14 cellular contexts compared by ENCODE assay signal in genomic region chr2:105824446-105824845, GRCh38.
A peak's percentile ranks its signal among the peaks of the same experiment; 100 is the strongest.
DNase-seq lines count a peak whose midpoint lies in the region; ATAC-seq and TF ChIP-seq lines count a peak whose summit lies in the region.
"Had no signal": no experiment of that assay in that cellular context is flagged by ENCODE, and none has a peak within 500 bp of the region (broad histone marks: within the 10 kb centered on the region; RNA-seq: fewer than 3 reads in every experiment).

No MANE protein-coding gene starts in this region.

- peaks cover 56% of the 10 kb centered on the region for H3K36me3 Mint-ChIP-seq in CD4-positive, CD25-positive, alpha-beta regulatory T cell
- H3K36me3 Mint-ChIP-seq in CD8-positive, alpha-beta memory T cell = peaks cover 15 to 67% (median 21%) of the 10 kb centered on the region in 3 donors
- peaks cover 84% of the 10 kb centered on the region for H3K36me3 Mint-ChIP-seq in activated naive CD8-positive, alpha-beta T cell treated with anti-CD3 and anti-CD28 coated beads, Interleukin-2, amount 50 U/mL, for 24 hours (ENCODE audit: low read depth)
- no peaks in the 10 kb centered on the region for H3K36me3 Mint-ChIP-seq in natural killer cell

- H3K4me1 Mint-ChIP-seq in CD4-positive, CD25-positive, alpha-beta regulatory T cell = peaks cover 44 to 93% (median 80%) of the 10 kb centered on the region in 4 donors
- H3K4me1 Mint-ChIP-seq in CD8-positive, alpha-beta memory T cell = peaks cover 83 to 98% (median 94%) of the 10 kb centered on the region in 3 donors
- peaks cover 91% of the 10 kb centered on the region for H3K4me1 Mint-ChIP-seq in activated naive CD8-positive, alpha-beta T cell treated with anti-CD3 and anti-CD28 coated beads, Interleukin-2, amount 50 U/mL, for 24 hours
- peaks cover 61 to 73% of the 10 kb centered on the region in 2 donors for H3K4me1 Mint-ChIP-seq in natural killer cell

- H3K4me1 ChIP-seq in CD4-positive, CD25-positive, alpha-beta regulatory T cell (ENCODE audit: control insufficient read depth, insufficient read depth, low read length, poor library complexity, severe bottlenecking) = peaks cover 72% of the 10 kb centered on the region
- peaks cover 81% of the 10 kb centered on the region for H3K4me1 ChIP-seq in CD8-positive, alpha-beta memory T cell (ENCODE audit: insufficient read depth, low read length)

- no peaks in the 10 kb centered on the region for H3K9me3 ChIP-seq in CD4-positive, CD25-positive, alpha-beta regulatory T cell (ENCODE audit: control insufficient read depth in 2 of 2, low read length in 2 of 2)
- peaks cover 5% of the 10 kb centered on the region for H3K9me3 ChIP-seq in CD8-positive, alpha-beta memory T cell (ENCODE audit: low read length)

- H3K4me3 ChIP-seq in CD4-positive, CD25-positive, alpha-beta regulatory T cell (ENCODE audit: low read depth, low read length) = no peak overlapping the region
- H3K4me3 ChIP-seq in CD8-positive, alpha-beta memory T cell (ENCODE audit: low read length) = no peak overlapping the region

- H3K9me3 Mint-ChIP-seq in CD4-positive, CD25-positive, alpha-beta regulatory T cell = peaks cover 0 to 6% (median 3%) of the 10 kb centered on the region in 7 donors
- H3K9me3 Mint-ChIP-seq in CD8-positive, alpha-beta memory T cell = peaks cover 3 to 16% (median 8%) of the 10 kb centered on the region in 5 donors
- H3K9me3 Mint-ChIP-seq in activated naive CD8-positive, alpha-beta T cell treated with anti-CD3 and anti-CD28 coated beads, Interleukin-2, amount 50 U/mL, for 24 hours = peaks cover 7% of the 10 kb centered on the region
- peaks cover 0 to 4% of the 10 kb centered on the region in 2 donors for H3K9me3 Mint-ChIP-seq in natural killer cell

- ATAC-seq in CD4-positive, CD25-positive, alpha-beta regulatory T cell (ENCODE audit: low read depth in 2 of 2) = no peak
- no peak for ATAC-seq in activated naive CD8-positive, alpha-beta T cell treated with anti-CD3 and anti-CD28 coated beads, Interleukin-2, amount 50 U/mL, for 24 hours
- ATAC-seq in natural killer cell (no peak), GM19324 (IDR thresholded peaks at IDR 0.05; ENCODE audit: low FRiP score, unreplicated experiment) (no peak)

- peak overlapping the region in 3 of 4 donors; percentile 10 to 33 (median 25) for H3K4me3 Mint-ChIP-seq in CD4-positive, CD25-positive, alpha-beta regulatory T cell
- peak overlapping the region in 3 of 7 donors; percentile 13 to 42 (median 32) for H3K4me3 Mint-ChIP-seq in CD8-positive, alpha-beta memory T cell
- no peak overlapping the region for H3K4me3 Mint-ChIP-seq in activated naive CD8-positive, alpha-beta T cell treated with anti-CD3 and anti-CD28 coated beads, Interleukin-2, amount 50 U/mL, for 24 hours
- no peak overlapping the region for H3K4me3 Mint-ChIP-seq in natural killer cell
- H3K4me3 Mint-ChIP-seq: endodermal cell had no signal

- H3K27me3 Mint-ChIP-seq in CD4-positive, CD25-positive, alpha-beta regulatory T cell = no peaks in the 10 kb centered on the region
- no peaks in the 10 kb centered on the region for H3K27me3 Mint-ChIP-seq in CD8-positive, alpha-beta memory T cell
- no peaks in the 10 kb centered on the region for H3K27me3 Mint-ChIP-seq in activated naive CD8-positive, alpha-beta T cell treated with anti-CD3 and anti-CD28 coated beads, Interleukin-2, amount 50 U/mL, for 24 hours
- H3K27me3 Mint-ChIP-seq in natural killer cell (ENCODE audit: low read depth in 2 of 2) = no peaks in the 10 kb centered on the region

- peak overlapping the region; percentile 47 for H3K27ac ChIP-seq in CD4-positive, CD25-positive, alpha-beta regulatory T cell (ENCODE audit: insufficient read depth, low read length, poor library complexity, severe bottlenecking)
- H3K27ac ChIP-seq in CD8-positive, alpha-beta memory T cell (ENCODE audit: low read depth, low read length) = no peak overlapping the region

- CTCF ChIA-PET in CD8-positive, alpha-beta memory T cell (lab: Charles Lee) = no interaction called here

- peak overlapping the region; percentile 45 to 92 (median 63) for H3K27ac Mint-ChIP-seq in CD4-positive, CD25-positive, alpha-beta regulatory T cell
- peak overlapping the region; percentile 23 to 90 (median 83) for H3K27ac Mint-ChIP-seq in CD8-positive, alpha-beta memory T cell
- peak overlapping the region; percentile 77 for H3K27ac Mint-ChIP-seq in activated naive CD8-positive, alpha-beta T cell treated with anti-CD3 and anti-CD28 coated beads, Interleukin-2, amount 50 U/mL, for 24 hours
- peak overlapping the region; percentile 69 to 86 for H3K27ac Mint-ChIP-seq in natural killer cell
- H3K27ac Mint-ChIP-seq: endodermal cell had no signal

- no peaks in the 10 kb centered on the region for H3K27me3 ChIP-seq in CD4-positive, CD25-positive, alpha-beta regulatory T cell (ENCODE audit: control insufficient read depth, insufficient read depth, low read length)
- H3K27me3 ChIP-seq in CD8-positive, alpha-beta memory T cell (ENCODE audit: insufficient read depth, low read length, poor library complexity, severe bottlenecking) = no peaks in the 10 kb centered on the region

- intact Hi-C loops in natural killer cell (cut with micrococcal nuclease) = no loop called here

- H3K36me3 ChIP-seq in CD4-positive, CD25-positive, alpha-beta regulatory T cell (ENCODE audit: control insufficient read depth, insufficient read depth, low read length) = peaks cover 52% of the 10 kb centered on the region
- H3K36me3 ChIP-seq in CD8-positive, alpha-beta memory T cell (ENCODE audit: insufficient read depth, low read length) = peaks cover 8% of the 10 kb centered on the region

- POLR2A ChIA-PET in CD8-positive, alpha-beta memory T cell (lab: Charles Lee) = no interaction called here

- TF ChIP-seq CTCF in natural killer cell (IDR thresholded peaks at IDR 0.05) = no peak

- no peak for DNase-seq in CD4-positive, CD25-positive, alpha-beta regulatory T cell
- DNase-seq in CD8-positive, alpha-beta memory T cell = no peak
- DNase-seq in activated naive CD8-positive, alpha-beta T cell treated with anti-CD3 and anti-CD28 coated beads, Interleukin-2, amount 50 U/mL, for 24 hours = no peak
- DNase-seq in natural killer cell = no peak
- DNase-seq in NCI-H187 treated with DMSO at 0.1 percent for 48 hours (lab: John Stamatoyannopoulos, UW) = no peak
- no peak for DNase-seq in NCI-H2029 (lab: John Stamatoyannopoulos, UW)
- DNase-seq: activated CD8-positive, alpha-beta memory T cell treated with anti-CD3 and anti-CD28 coated beads, Interleukin-2, amount 50 U/mL, for 48 hours; central memory CD4-positive, alpha-beta T cell; DMS 273 treated with DMSO at 0.1 percent for 48 hours; endodermal cell; GDM1; NCI-H1436 treated with DMSO at 0.1 percent for 48 hours; occipital lobe had no signal

Comparison
In these comparisons a context has a peak if more than half of its experiments do, and no peak if none do; other contexts are left out.
1. H3K4me3 Mint-ChIP-seq: peak in CD4-positive, CD25-positive, alpha-beta regulatory T cell (3 of 4); none in activated naive CD8-positive, alpha-beta T cell treated with anti-CD3 and anti-CD28 coated beads, Interleukin-2, amount 50 U/mL, for 24 hours (single experiment) and natural killer cell (single experiment).
2. Peak in every context shown above with its lines, with median percentiles within 50 percentile points of each other: H3K27ac Mint-ChIP-seq.